13 cellular contexts compared by ENCODE assay signal in genomic region chr10:23365417-23366030, GRCh38. TPM values are rescaled to one million over a fixed set of nuclear protein-coding genes. Genes with fewer than 3 reads are reported as not detected.
DNase-seq lines count a peak whose midpoint lies in the region; ATAC-seq, FAIRE-seq and TF ChIP-seq lines count a peak whose summit lies in the region.
"Not testable (repeated sequence)": the region's sequence is repeated elsewhere in the genome, so short reads cannot be mapped to it uniquely, and the experiment has no call there.
"Had no signal": no experiment of that assay in that cellular context is flagged by ENCODE, and none has a peak within 500 bp of the region (broad histone marks: within the 10 kb centered on the region; RNA-seq: fewer than 3 reads in every experiment).

No MANE protein-coding gene starts in this region.

- H3K9me3 ChIP-seq in GM12878 (replicated peaks; ENCODE audit: control insufficient read depth, insufficient read depth, low read length); smooth muscle cell (replicated peaks; ENCODE audit: low read depth): not testable (repeated sequence)

- peaks cover 47% of the 10 kb centered on the region for H3K4me1 ChIP-seq in GM12878 (ENCODE audit: control insufficient read depth, insufficient read depth, low read length)
- H3K4me1 ChIP-seq in smooth muscle cell (ENCODE audit: low read depth), result not testable (repeated sequence)

- not testable (repeated sequence) for H3K4me3 Mint-ChIP-seq in activated CD4-positive, alpha-beta memory T cell treated with anti-CD3 and anti-CD28 coated beads, Interleukin-2, amount 10 ng/mL, durations not matched to agents 7 days and 5 days

- H3K27me3 ChIP-seq in GM12878 (replicated peaks in 1 of 2; ENCODE audit: control insufficient read depth in 2 of 2, insufficient read depth in 2 of 2, low read length in 1 of 2); smooth muscle cell (ENCODE audit: low read depth): not testable (repeated sequence)

- TF ChIP-seq CTCF in GM12878 (IDR thresholded peaks at IDR 0.05 in 2 of 3, conservative IDR thresholded peaks at IDR 0.05 in 1 of 3; ENCODE audit: control insufficient read depth in 2 of 3, extremely low read depth in 1 of 3, insufficient read depth in 1 of 3, low read depth in 3 of 3, low read length in 3 of 3); smooth muscle cell (IDR thresholded peaks at IDR 0.05; ENCODE audit: borderline replicate concordance, insufficient read depth, poor library complexity, severe bottlenecking): not testable (repeated sequence)

- CTCF ChIA-PET in activated CD4-positive, alpha-beta memory T cell treated with anti-CD3 and anti-CD28 coated beads, Interleukin-2, amount 10 ng/mL, durations not matched to agents 7 days and 5 days (lab: Charles Lee), result interaction anchor here (1.5 kb wide), 1 partner anchor 51 kb away, joined by 4 read pairs; no protein-coding TSS in a partner anchor
- CTCF ChIA-PET in GM12878 (lab: Yijun Ruan, JAX), result interaction anchor here (1.3 kb wide), 1 partner anchor 50 kb away, joined by 3 read pairs; no protein-coding TSS in a partner anchor

- not testable (repeated sequence) for TF ChIP-seq POLR2A in GM12878 (IDR thresholded peaks at IDR 0.05; ENCODE audit: low read depth, low read length)

- H3F3A ChIP-seq in smooth muscle cell (ENCODE audit: low read depth), result not testable (repeated sequence)

- H3K27ac Mint-ChIP-seq in activated CD4-positive, alpha-beta memory T cell treated with anti-CD3 and anti-CD28 coated beads, Interleukin-2, amount 10 ng/mL, durations not matched to agents 7 days and 5 days, result peak overlapping the region; percentile 21

- peak; percentile 45 for DNase-seq in Caki2 (ENCODE audit: low read depth)
- not testable (repeated sequence) for DNase-seq in activated CD4-positive, alpha-beta memory T cell treated with anti-CD3 and anti-CD28 coated beads, Interleukin-2, amount 10 ng/mL, durations not matched to agents 7 days and 5 days; GM12878 (ENCODE audit: low read depth, low spot score); smooth muscle cell (lab: John Stamatoyannopoulos, UW; ENCODE audit: unreplicated experiment)

- not testable (repeated sequence) for H3K4me3 ChIP-seq in GM12878, smooth muscle cell

- POLR2A ChIA-PET in activated CD4-positive, alpha-beta memory T cell treated with anti-CD3 and anti-CD28 coated beads, Interleukin-2, amount 10 ng/mL, durations not matched to agents 7 days and 5 days (lab: Charles Lee), result interaction anchor here (1.0 to 4.4 kb wide), 3 partner anchors 76 to 1050 kb away, joined by 3 to 63 read pairs (median 4); partner anchors contain the start of genes COMMD3 and OTUD1
- POLR2A ChIA-PET in GM12878 (lab: Charles Lee), result not testable (repeated sequence)

- H3K27ac ChIP-seq in GM12878 (ENCODE audit: control insufficient read depth, insufficient read depth), result not testable (repeated sequence)
- H3K27ac ChIP-seq in smooth muscle cell (ENCODE audit: low read depth), result peak overlapping the region; percentile 79

- H3K9me3 Mint-ChIP-seq in activated CD4-positive, alpha-beta memory T cell treated with anti-CD3 and anti-CD28 coated beads, Interleukin-2, amount 10 ng/mL, durations not matched to agents 7 days and 5 days, result not testable (repeated sequence)

- H3K4me2 ChIP-seq in GM12878 (ENCODE audit: control insufficient read depth, insufficient read depth); smooth muscle cell: not testable (repeated sequence)

- TF ChIP-seq EP300 in GM12878 (IDR thresholded peaks at IDR 0.05; ENCODE audit: borderline replicate concordance in 1 of 2, control insufficient read depth in 1 of 2, low read depth in 2 of 2, low read length in 2 of 2), result not testable (repeated sequence)

- TF ChIP-seq RAD21 in GM12878 (IDR thresholded peaks at IDR 0.05; ENCODE audit: insufficient read depth, low read depth, low read length), result not testable (repeated sequence)

- not testable (repeated sequence) for BruUV-seq in GM12878 (replicated peaks; lab: Mats Ljungman, UMichigan)

- H3K36me3 ChIP-seq in GM12878 (ENCODE audit: control insufficient read depth in 2 of 2, insufficient read depth in 2 of 2, low read length in 1 of 2); smooth muscle cell (ENCODE audit: low read depth): not testable (repeated sequence)

- H4K20me1 ChIP-seq in GM12878 (ENCODE audit: control insufficient read depth, insufficient read depth); smooth muscle cell (ENCODE audit: low read depth): not testable (repeated sequence)

- H2AFZ ChIP-seq in GM12878 (ENCODE audit: control insufficient read depth, low read depth, low read length); smooth muscle cell (ENCODE audit: low read depth): not testable (repeated sequence)

- not testable (repeated sequence) for H3K27me3 Mint-ChIP-seq in activated CD4-positive, alpha-beta memory T cell treated with anti-CD3 and anti-CD28 coated beads, Interleukin-2, amount 10 ng/mL, durations not matched to agents 7 days and 5 days

- RAD21 ChIA-PET in GM12878 (lab: Charles Lee; ENCODE audit: unreplicated experiment), result not testable (repeated sequence)

- in situ Hi-C loops in Caki2 (cut with HindIII; ENCODE audit: low pct_unique_long_range_greater_than_20kb, low sequenced_read_pairs); GM12878 (cut with MboI): not testable (repeated sequence)

- peaks cover 75% of the 10 kb centered on the region for H3K4me1 Mint-ChIP-seq in activated CD4-positive, alpha-beta memory T cell treated with anti-CD3 and anti-CD28 coated beads, Interleukin-2, amount 10 ng/mL, durations not matched to agents 7 days and 5 days

- SMC1A ChIA-PET in GM12878 (lab: Charles Lee; ENCODE audit: uncharacterized antibody, unreplicated experiment), result not testable (repeated sequence)

- not testable (repeated sequence) for H3K79me2 ChIP-seq in GM12878 (ENCODE audit: control insufficient read depth, insufficient read depth, low read length); smooth muscle cell (ENCODE audit: low read depth)

- 12% methylated on average over 4 of the region's 4 CpGs for WGBS in GM12878 (ENCODE audit: insufficient coverage, insufficient replicate concordance, low lambda C conversion rate, missing lambda C conversion rate)
- 28% methylated on average over 4 of the region's 4 CpGs for WGBS in smooth muscle cell (ENCODE audit: low lambda C conversion rate)

- intact Hi-C loops in GM12878 (cut with micrococcal nuclease; ENCODE audit: unreplicated experiment), result not testable (repeated sequence)

- peaks cover 15% of the 10 kb centered on the region for H3K36me3 Mint-ChIP-seq in activated CD4-positive, alpha-beta memory T cell treated with anti-CD3 and anti-CD28 coated beads, Interleukin-2, amount 10 ng/mL, durations not matched to agents 7 days and 5 days (ENCODE audit: low read depth)

- H3K9ac ChIP-seq in GM12878 (ENCODE audit: control insufficient read depth, insufficient read depth, low read length), result not testable (repeated sequence)
- H3K9ac ChIP-seq in smooth muscle cell (ENCODE audit: low read depth), result peak overlapping the region; percentile 40

- not testable (repeated sequence) for FAIRE-seq in GM12878 (lab: Jason Lieb, UNC)

- peak; percentile 27 for ATAC-seq in GM18873 (IDR thresholded peaks at IDR 0.05; ENCODE audit: low FRiP score, unreplicated experiment)
- peak; percentile 21 for ATAC-seq in GM21737 (IDR thresholded peaks at IDR 0.05; ENCODE audit: unreplicated experiment)
- ATAC-seq in HG03039 (IDR thresholded peaks at IDR 0.05; ENCODE audit: unreplicated experiment), result peak; percentile 45
- ATAC-seq in HG03575 (IDR thresholded peaks at IDR 0.05; ENCODE audit: extremely low read depth, insufficient number of reproducible peaks, low FRiP score, unreplicated experiment), result peak; percentile 30
- ATAC-seq in GM12878, result peak; percentile 43

TF ChIP-seq in GM12878, 131 proteins besides CTCF, POLR2A, EP300 and RAD21 (continues in another document):
- TF ChIP-seq BHLHE40 (IDR thresholded peaks at IDR 0.05; ENCODE audit: borderline replicate concordance in 1 of 2, low read depth in 2 of 2, low read length in 1 of 2), result peak in 1 of 2 experiments; percentile 12; a peak in 2 of 4 replicates

RNA-seq across cellular contexts. Expression of gene C10orf67, which starts 20.9 kb away (rescaled TPM):
- total RNA-seq in Caki2 (2014; rRNA removed; shearing (Covaris generic); ENCODE audit: low replicate concordance), result 0.07 and 0.14 TPM in 2 replicates
- not detected for total RNA-seq in activated CD4-positive, alpha-beta memory T cell treated with anti-CD3 and anti-CD28 coated beads, Interleukin-2, amount 10 ng/mL, durations not matched to agents 7 days and 5 days
- not detected in 2 replicates for total RNA-seq in GM12878 (2013; cell fraction: nucleolus; rRNA removed)
- total RNA-seq in GM12878 (2014; rRNA removed), result 0.06 TPM in 1 of 2 replicates, not detected in the other
- total RNA-seq in GM12878 (2014; rRNA removed; fragmentation: Illumina TruSeq; extraction: Trizol), result not detected in 2 replicates
- total RNA-seq in GM12878 (2021), result not detected in 2 replicates
- not detected for polyA plus RNA-seq in GM12878 (2011; ENCODE audit: low read depth)
- not detected in 2 replicates for polyA plus RNA-seq in GM12878 (2011; rRNA removed)
- 0.01 TPM in 1 of 2 replicates, not detected in the other for polyA plus RNA-seq in GM12878 (2011; cell fraction: cytosol; rRNA removed)
- polyA plus RNA-seq in GM12878 (2011; cell fraction: nucleus; rRNA removed), result not detected in 2 replicates
- not detected in 2 replicates for polyA plus RNA-seq in GM12878 (2012)
- polyA plus RNA-seq in GM12878 (2014; fragmentation: Illumina TruSeq; extraction: Trizol), result not detected in 2 replicates
- polyA plus RNA-seq in GM12878 (2014; fragmentation: Nextera tagmentation; extraction: Ambion mirVana), result not detected
- not detected in 2 replicates for polyA plus RNA-seq in GM12878 (2014; rRNA removed)
- not detected for polyA plus RNA-seq in GM12878 (2016; fragmentation: Nextera tagmentation; extraction: Ambion mirVana)
- polyA minus RNA-seq in GM12878 (2011; rRNA and poly(A)+ RNA removed), result not detected in 2 replicates
- polyA minus RNA-seq in GM12878 (2011; cell fraction: cytosol; rRNA and poly(A)+ RNA removed), result not detected in 2 replicates
- polyA minus RNA-seq in GM12878 (2011; cell fraction: nucleus; rRNA and poly(A)+ RNA removed), result not detected in 2 replicates
- not detected in 2 replicates for total RNA-seq in smooth muscle cell
- polyA plus RNA-seq in smooth muscle cell, result not detected in 2 replicates
- total RNA-seq: CD8-positive, alpha-beta memory T cell; G401; mucosa of descending colon; OCI-LY7; subcutaneous adipose tissue had no signal
